13 cellular contexts compared by ENCODE assay signal in genomic region chr11:115616941-115617340, GRCh38.
DNase-seq lines count a peak whose midpoint lies in the region; ATAC-seq and TF ChIP-seq lines count a peak whose summit lies in the region.
"Had no signal": no experiment of that assay in that cellular context is flagged by ENCODE, and none has a peak within 500 bp of the region (broad histone marks: within the 10 kb centered on the region; RNA-seq: fewer than 3 reads in every experiment).

No MANE protein-coding gene starts in this region.

- peak overlapping the region; percentile 26 for H2BK5ac ChIP-seq in IMR-90 (ENCODE audit: low read depth, low read length, poor library complexity, severe bottlenecking)
- H2BK5ac ChIP-seq in mesendoderm (ENCODE audit: low read length) = no peak overlapping the region

- H2BK120ac ChIP-seq in IMR-90 (ENCODE audit: low read depth, low read length) (peak overlapping the region; percentile 88), mesendoderm (ENCODE audit: low read depth, low read length) (no peak overlapping the region)

- dilution Hi-C loops in IMR-90 (cut with HindIII; ENCODE audit: low sequenced_read_pairs, unreplicated experiment) = no loop called here

- H3K4ac ChIP-seq in IMR-90 (ENCODE audit: low read depth, low read length) (peak overlapping the region; percentile 57; the same call in 1 of the 2 replicates), mesendoderm (ENCODE audit: low read depth, low read length) (no peak overlapping the region)

- no peaks in the 10 kb centered on the region for H3K79me2 ChIP-seq in mesendoderm (ENCODE audit: control insufficient read depth, insufficient read depth, low read length)

- CTCF ChIA-PET in IMR-90 (lab: Yijun Ruan, JAX) = no interaction called here

- POLR2A ChIA-PET in IMR-90 (lab: Charles Lee; ENCODE audit: unreplicated experiment) = no interaction called here

- peak; percentile 63 for ATAC-seq in IMR-90 (ENCODE audit: low read depth)
- ATAC-seq in HG03354 (IDR thresholded peaks at IDR 0.05; ENCODE audit: poor library complexity, severe bottlenecking, unreplicated experiment) = no peak
- ATAC-seq: T-helper 17 cell had no signal

- H3K4me1 ChIP-seq in IMR-90 (ENCODE audit: control insufficient read depth, insufficient read depth, low read length) (peaks cover 18% of the 10 kb centered on the region), mesendoderm (ENCODE audit: control insufficient read depth, low read depth, low read length) (peaks cover 3% of the 10 kb centered on the region)

- no peak overlapping the region for H2BK20ac ChIP-seq in IMR-90 (ENCODE audit: low read depth, low read length)

- BruUV-seq in IMR-90 (replicated peaks; lab: Mats Ljungman, UMichigan) = no TSS peak

- in situ Hi-C loops in IMR-90 (cut with MboI; ENCODE audit: low sequenced_read_pairs) = no loop called here

- no peak overlapping the region for H2AK9ac ChIP-seq in IMR-90 (replicated peaks; ENCODE audit: low read depth, low read length, poor library complexity)

- H3K14ac ChIP-seq in IMR-90 (replicated peaks; ENCODE audit: low read depth, low read length) = no peak overlapping the region

- no peak for TF ChIP-seq POLR2A in IMR-90 (IDR thresholded peaks at IDR 0.05; ENCODE audit: low read depth, low read length)

- H3K23ac ChIP-seq in IMR-90 (ENCODE audit: low read depth, low read length) (no peak overlapping the region), mesendoderm (ENCODE audit: low read length) (no peak overlapping the region)

- peaks cover 8% of the 10 kb centered on the region for H3K9me1 ChIP-seq in IMR-90 (ENCODE audit: insufficient read depth, low read length)

- no peak for TF ChIP-seq RAD21 in IMR-90 (IDR thresholded peaks at IDR 0.05; ENCODE audit: low read length)

- no peaks in the 10 kb centered on the region for H3K9me3 ChIP-seq in IMR-90 (ENCODE audit: control insufficient read depth, insufficient read depth, low read length)

- intact Hi-C loops in IMR-90 (cut with micrococcal nuclease) = loop anchor here (10.0 kb wide), 1 partner anchor 412 kb away; no protein-coding TSS in a partner anchor

- DNase-seq in AG10803 (ENCODE audit: low read depth) = peak; percentile 93
- peak; percentile 90 for DNase-seq in IMR-90
- DNase-seq in astrocyte of the hippocampus (ENCODE audit: low read depth, low spot score) = peak; percentile 79
- DNase-seq in kidney glomerular epithelial cell (lab: John Stamatoyannopoulos, UW) = peak; percentile 62
- DNase-seq in mesendoderm = no peak
- no peak for DNase-seq in 8988T
- no peak for DNase-seq in NK-92 (lab: John Stamatoyannopoulos, UW; ENCODE audit: unreplicated experiment)
- DNase-seq: activated CD4-positive, alpha-beta memory T cell treated with anti-CD3 and anti-CD28 coated beads, Interleukin-2, amount 10 ng/mL, durations not matched to agents 7 days and 5 days; activated naive CD4-positive, alpha-beta T cell treated with Interleukin-2 at 50 U/mL for 16 hours; CD4-positive, alpha-beta memory T cell; NCI-H2081; T-helper 17 cell had no signal

- H2BK15ac ChIP-seq in IMR-90 (ENCODE audit: low read depth, low read length) (no peak overlapping the region), mesendoderm (replicated peaks; ENCODE audit: low read depth) (no peak overlapping the region)

- H3K18ac ChIP-seq in IMR-90 (ENCODE audit: low read depth, low read length) = peak overlapping the region; percentile 29; the same call in 1 of the 2 replicates
- H3K18ac ChIP-seq in mesendoderm (ENCODE audit: low read length) = no peak overlapping the region

- no peaks in the 10 kb centered on the region for H4K20me1 ChIP-seq in IMR-90 (ENCODE audit: insufficient read depth, low read length)

- no peak overlapping the region for H3K9ac ChIP-seq in IMR-90 (ENCODE audit: low read depth, low read length)
- no peak overlapping the region for H3K9ac ChIP-seq in mesendoderm (ENCODE audit: low read length)

- H4K8ac ChIP-seq in IMR-90 (ENCODE audit: low read depth in 2 of 2, low read length in 2 of 2) (no peak overlapping the region), mesendoderm (ENCODE audit: low read depth, low read length) (no peak overlapping the region)

- H3K27ac ChIP-seq in IMR-90 (ENCODE audit: insufficient read depth, low read length) = no peak overlapping the region
- no peak overlapping the region for H3K27ac ChIP-seq in mesendoderm (ENCODE audit: low read depth, low read length)

- H3K27me3 ChIP-seq in IMR-90 (ENCODE audit: control insufficient read depth, insufficient read depth, low read length) = no peaks in the 10 kb centered on the region
- H3K27me3 ChIP-seq in mesendoderm (ENCODE audit: insufficient read depth, low read length, poor library complexity) = no peaks in the 10 kb centered on the region

- WGBS in IMR-90 (ENCODE audit: extremely low coverage in 2 of 2, insufficient read length in 1 of 2), 2 experiments = no CpG with 5 or more reads among the region's 3 CpGs
- no CpG with 5 or more reads among the region's 3 CpGs for WGBS in mesendoderm (ENCODE audit: extremely low coverage, insufficient coverage, low lambda C conversion rate)

- H2AK5ac ChIP-seq in IMR-90 (ENCODE audit: low read depth, low read length) (no peak overlapping the region), mesendoderm (ENCODE audit: low read length) (no peak overlapping the region)

- H4K91ac ChIP-seq in IMR-90 (ENCODE audit: insufficient read depth, low read depth, low read length) = no peak overlapping the region

- no peak overlapping the region for H4K5ac ChIP-seq in IMR-90 (ENCODE audit: low read depth, low read length)
- H4K5ac ChIP-seq in mesendoderm (ENCODE audit: low read length) = no peak overlapping the region

- no peak overlapping the region for H3K4me2 ChIP-seq in IMR-90 (ENCODE audit: low read depth, low read length)
- no peak overlapping the region for H3K4me2 ChIP-seq in mesendoderm (ENCODE audit: low read length)

- no peaks in the 10 kb centered on the region for H3K79me1 ChIP-seq in IMR-90 (ENCODE audit: low read depth in 1 of 2, low read length in 2 of 2)
- no peaks in the 10 kb centered on the region for H3K79me1 ChIP-seq in mesendoderm (ENCODE audit: low read length)

- H3K36me3 ChIP-seq in IMR-90 (ENCODE audit: control insufficient read depth, insufficient read depth, low read length) (no peaks in the 10 kb centered on the region), mesendoderm (ENCODE audit: control insufficient read depth, insufficient read depth, low read length) (no peaks in the 10 kb centered on the region)

- H2AFZ ChIP-seq in IMR-90 (replicated peaks; ENCODE audit: low read length, poor library complexity) = peak overlapping the region; percentile 59

- H3K56ac ChIP-seq in IMR-90 (ENCODE audit: extremely low read depth, insufficient read depth, low read length) (no peak overlapping the region), mesendoderm (ENCODE audit: low read length) (no peak overlapping the region)

- H3K4me3 ChIP-seq in AG10803 (ENCODE audit: low read length) = no peak overlapping the region
- no peak overlapping the region for H3K4me3 ChIP-seq in IMR-90 (ENCODE audit: insufficient read depth, low read depth, low read length)
- H3K4me3 ChIP-seq in mesendoderm (ENCODE audit: low read length) = no peak overlapping the region

- no peak for TF ChIP-seq CTCF in AG10803 (conservative IDR thresholded peaks at IDR 0.05; ENCODE audit: low read length)
- TF ChIP-seq CTCF in IMR-90 (conservative IDR thresholded peaks at IDR 0.05; ENCODE audit: low read depth, low read length) = no peak

TF ChIP-seq in IMR-90, 13 proteins besides CTCF, POLR2A, EP300 and RAD21:
- TF ChIP-seq RCOR1 (IDR thresholded peaks at IDR 0.05; ENCODE audit: insufficient replicate concordance, low read length) (peak; percentile 30), MAFK (IDR thresholded peaks at IDR 0.05; ENCODE audit: low read depth, low read length) (no peak), BHLHE40 (IDR thresholded peaks at IDR 0.05; ENCODE audit: low read depth, low read length) (peak; percentile 55; the same call in 1 of the 2 replicates), MAZ (IDR thresholded peaks at IDR 0.05; ENCODE audit: borderline replicate concordance, low read depth, low read length) (peak; percentile 45; the same call in 1 of the 2 replicates), USF2 (IDR thresholded peaks at IDR 0.05; ENCODE audit: low read depth, low read length) (no peak)

Comparison
In these comparisons a context has a peak if more than half of its experiments do, and no peak if none do; other contexts are left out.
1. DNase-seq: peak in AG10803 (single experiment), IMR-90 (single experiment), astrocyte of the hippocampus (single experiment) and kidney glomerular epithelial cell (single experiment); none in mesendoderm (single experiment), 8988T (single experiment) and NK-92 (single experiment).